17 cellular contexts compared by ENCODE assay signal in genomic region chr7:39349452-39350123, GRCh38.
"Had no signal": no experiment of that assay in that cellular context is flagged by ENCODE, and none has a peak within 500 bp of the region (broad histone marks: within the 10 kb centered on the region; RNA-seq: fewer than 3 reads in every experiment).

No MANE protein-coding gene starts in this region.

- DNase-seq: activated CD4-positive, alpha-beta T cell treated with anti-CD3 and anti-CD28 coated beads, Interleukin-2, amount 50 U/mL, for 1 hour; activated CD4-positive, CD25-positive, alpha-beta regulatory T cell treated with anti-CD3 and anti-CD28 coated beads, Interleukin-2, amount 50 U/mL, for 72 hours; activated CD8-positive, alpha-beta memory T cell treated with anti-CD3 and anti-CD28 coated beads, Interleukin-2, amount 50 U/mL, for 48 hours; activated effector memory CD4-positive, alpha-beta T cell treated with anti-CD3 and anti-CD28 coated beads, Interleukin-2, amount 50 U/mL, for 16 hours; activated T-cell treated with anti-CD3 and anti-CD28 coated beads, Interleukin-2, amount 50 U/mL, for 48 hours; adrenal gland; cerebellar nuclear complex; cortex of kidney; head of caudate nucleus; lower lobe of right lung; natural killer cell; nucleus accumbens; sigmoid colon; stimulated activated CD4-positive, alpha-beta T cell treated with anti-CD3 and anti-CD28 coated beads, Interleukin-4, amount 100 ng/mL, for 24 hours; stimulated activated naive B cell treated with anti-CD40 and anti-IgM and Interleukin-4, amounts not matched to agents 10 μg/mL and 1 μg/mL and 100 μg/mL, for 72 hours; tibial artery had no signal

- H3K36me3 ChIP-seq: adrenal gland, lower lobe of right lung, sigmoid colon, tibial artery had no signal

- ATAC-seq: activated naive CD4-positive, alpha-beta T cell treated with anti-CD3 and anti-CD28 coated beads, Interleukin-2, amount 50 U/mL, for 72 hours; lower lobe of right lung; natural killer cell; stimulated activated naive B cell treated with anti-CD40 and anti-IgM and Interleukin-4, amounts not matched to agents 10 μg/mL and 1 μg/mL and 100 μg/mL, for 72 hours had no signal

- H3K4me3 ChIP-seq: adrenal gland, lower lobe of right lung, sigmoid colon, tibial artery had no signal

- H3K27me3 ChIP-seq: adrenal gland, sigmoid colon, tibial artery had no signal

- H3K27ac ChIP-seq: adrenal gland, lower lobe of right lung, sigmoid colon, tibial artery had no signal

- H3K4me1 ChIP-seq: adrenal gland, tibial artery had no signal

- H3K9me3 ChIP-seq: adrenal gland, lower lobe of right lung, sigmoid colon, tibial artery had no signal
